11 cellular contexts compared by ENCODE assay signal in genomic region chr3:30612422-30613134, GRCh38. TPM values are rescaled to one million over a fixed set of nuclear protein-coding genes. Genes with fewer than 3 reads are reported as not detected.
DNase-seq lines count a peak whose midpoint lies in the region; ATAC-seq and TF ChIP-seq lines count a peak whose summit lies in the region.
"Had no signal": no experiment of that assay in that cellular context is flagged by ENCODE, and none has a peak within 500 bp of the region (broad histone marks: within the 10 kb centered on the region; RNA-seq: fewer than 3 reads in every experiment).

No MANE protein-coding gene starts in this region.

- POLR2A ChIA-PET in PC-9 (lab: Charles Lee; ENCODE audit: unreplicated experiment) (interaction anchor here (0.6 kb wide), 2 partner anchors 47 to 776 kb away, joined by 5 to 11 read pairs; no protein-coding TSS in a partner anchor), HEK293T (lab: Yijun Ruan, JAX) (no interaction called here)

- no peak for ATAC-seq in DND-41 (ENCODE audit: insufficient read depth, low read depth)
- ATAC-seq in HG02678 (IDR thresholded peaks at IDR 0.05; ENCODE audit: unreplicated experiment): no peak

- H3K4me3 ChIP-seq in DND-41 (ENCODE audit: low read depth in 1 of 2, low read length in 2 of 2) (no peak overlapping the region), PC-9 (no peak overlapping the region), spleen (peak overlapping the region in 5 of 8 donors; percentile 13 to 88 (median 14))

- no peaks in the 10 kb centered on the region for H3F3A ChIP-seq in PC-9 (ENCODE audit: insufficient read depth, low read depth)

- H3K4me2 ChIP-seq in DND-41 (ENCODE audit: insufficient read depth, low read length): peak overlapping the region; percentile 70
- H3K4me2 ChIP-seq in PC-9: peak overlapping the region; percentile 18; the same call in 1 of the 2 replicates

- no peak for DNase-seq in DND-41
- no peak for DNase-seq in PC-9
- no peak for DNase-seq in endothelial cell (ENCODE audit: low spot score)
- no peak for DNase-seq in spleen
- DNase-seq in mesothelial cell of epicardium (ENCODE audit: low spot score in 2 of 2, unreplicated experiment in 2 of 2): no peak
- DNase-seq in HEK293T (ENCODE audit: extremely low spot score): no peak
- DNase-seq in effector CD8-positive, alpha-beta T cell (lab: John Stamatoyannopoulos, UW): no peak
- DNase-seq: cerebellar nuclear complex, GF-D8 had no signal

- H2AFZ ChIP-seq in DND-41 (ENCODE audit: low read depth, low read length) (no peak overlapping the region), PC-9 (no peak overlapping the region)

- H3K4me1 Mint-ChIP-seq in endothelial cell (ENCODE audit: unreplicated experiment): peaks cover 69% of the 10 kb centered on the region
- peaks cover 17% of the 10 kb centered on the region for H3K4me1 Mint-ChIP-seq in mesothelial cell of epicardium

- TF ChIP-seq CTCF in DND-41 (IDR thresholded peaks at IDR 0.05; ENCODE audit: borderline replicate concordance, extremely low read depth, low read length, poor library complexity, severe bottlenecking): no peak
- no peak for TF ChIP-seq CTCF in PC-9 (conservative IDR thresholded peaks at IDR 0.05)
- no peak for TF ChIP-seq CTCF in endothelial cell (IDR thresholded peaks at IDR 0.05; ENCODE audit: unreplicated experiment)
- no peak for TF ChIP-seq CTCF in spleen (IDR thresholded peaks at IDR 0.05 in 8 of 11, conservative IDR thresholded peaks at IDR 0.05 in 3 of 11)
- no peak for TF ChIP-seq CTCF in mesothelial cell of epicardium (IDR thresholded peaks at IDR 0.05; ENCODE audit: unreplicated experiment)

- H3K36me3 ChIP-seq in DND-41 (ENCODE audit: insufficient read depth, low read length) (peaks cover 4% of the 10 kb centered on the region; the same call in 1 of the 2 replicates), PC-9 (ENCODE audit: low read depth) (no peaks in the 10 kb centered on the region), spleen (no peaks in the 10 kb centered on the region)

- H3K9me3 ChIP-seq in DND-41 (ENCODE audit: insufficient read depth, low read length, severe bottlenecking) (no peaks in the 10 kb centered on the region), PC-9 (ENCODE audit: insufficient read depth, low read depth) (no peaks in the 10 kb centered on the region), spleen (no peaks in the 10 kb centered on the region)

- H3K9ac ChIP-seq in DND-41 (ENCODE audit: low read depth, low read length): no peak overlapping the region

- H3K79me2 ChIP-seq in DND-41 (ENCODE audit: insufficient read depth, low read length): peaks cover 99% of the 10 kb centered on the region
- peaks cover 77% of the 10 kb centered on the region for H3K79me2 ChIP-seq in PC-9 (ENCODE audit: low read depth)

- no peaks in the 10 kb centered on the region for H3K9me2 ChIP-seq in PC-9 (ENCODE audit: insufficient read depth)

- no peak for TF ChIP-seq POLR2A in spleen (IDR thresholded peaks at IDR 0.05)

- H3K27ac Mint-ChIP-seq in endothelial cell (ENCODE audit: unreplicated experiment) (no peak overlapping the region), mesothelial cell of epicardium (no peak overlapping the region)
- H3K27ac Mint-ChIP-seq: progenitor cell of endocrine pancreas had no signal

- peaks cover 76% of the 10 kb centered on the region for H3K4me1 ChIP-seq in DND-41 (ENCODE audit: insufficient read depth, low read length)
- H3K4me1 ChIP-seq in PC-9 (replicated peaks; ENCODE audit: insufficient read depth): peaks cover 21% of the 10 kb centered on the region
- peaks cover 68 to 98% (median 86%) of the 10 kb centered on the region in 6 donors for H3K4me1 ChIP-seq in spleen

- BruUV-seq in PC-9 (replicated peaks; lab: Mats Ljungman, UMichigan): no TSS peak

- peaks cover 12% of the 10 kb centered on the region for H3K36me3 Mint-ChIP-seq in endothelial cell (ENCODE audit: low read depth, unreplicated experiment)
- H3K36me3 Mint-ChIP-seq in mesothelial cell of epicardium: no peaks in the 10 kb centered on the region

- CTCF ChIA-PET in PC-9 (lab: Charles Lee): interaction anchor here (0.6 kb wide), 1 partner anchor 568 kb away, joined by 6 read pairs; no protein-coding TSS in a partner anchor
- CTCF ChIA-PET in HEK293T (lab: Yijun Ruan, JAX): interaction anchor here (0.6 kb wide), 1 partner anchor 8 kb away, joined by 3 read pairs; no protein-coding TSS in a partner anchor

- H4K20me1 ChIP-seq in DND-41 (ENCODE audit: insufficient read depth, low read length) (peaks cover 39% of the 10 kb centered on the region; the same call in 1 of the 2 replicates), PC-9 (ENCODE audit: insufficient read depth) (no peaks in the 10 kb centered on the region)

- intact Hi-C loops in PC-9 (cut with micrococcal nuclease; ENCODE audit: unreplicated experiment) (no loop called here), spleen (cut with DNase I; ENCODE audit: low total_unique reads) (loop anchor here (10.0 kb wide), 1 partner anchor 52 kb away; no protein-coding TSS in a partner anchor)

- H3K27me3 Mint-ChIP-seq in endothelial cell (ENCODE audit: unreplicated experiment) (peaks cover 6% of the 10 kb centered on the region), mesothelial cell of epicardium (ENCODE audit: low read depth) (no peaks in the 10 kb centered on the region)
- H3K27me3 Mint-ChIP-seq: progenitor cell of endocrine pancreas had no signal

- H3K27ac ChIP-seq in DND-41 (ENCODE audit: low read length): peak overlapping the region; percentile 59
- H3K27ac ChIP-seq in PC-9: no peak overlapping the region
- peak overlapping the region in 7 of 8 donors; percentile 97 to 100 (median 100) for H3K27ac ChIP-seq in spleen

- H3K9me3 Mint-ChIP-seq in endothelial cell (ENCODE audit: unreplicated experiment) (no peaks in the 10 kb centered on the region), mesothelial cell of epicardium (no peaks in the 10 kb centered on the region)

- H3K4me3 Mint-ChIP-seq in endothelial cell (ENCODE audit: unreplicated experiment) (peak overlapping the region; percentile 61), mesothelial cell of epicardium (no peak overlapping the region)

- H3K27me3 ChIP-seq in DND-41 (ENCODE audit: insufficient read depth, low read length, poor library complexity): no peaks in the 10 kb centered on the region
- H3K27me3 ChIP-seq in PC-9 (ENCODE audit: insufficient read depth, low read depth): no peaks in the 10 kb centered on the region
- no peaks in the 10 kb centered on the region for H3K27me3 ChIP-seq in spleen (replicated peaks in 1 of 7)

- 40 to 74% (median 42%) methylated on average over 3 of the region's 3 CpGs for WGBS in spleen, 5 donors

TF ChIP-seq in HEK293T, 16 proteins besides CTCF, POLR2A, EP300 and RAD21:
- TF ChIP-seq FOXM1 (IDR thresholded peaks at IDR 0.05; ENCODE audit: borderline replicate concordance) (no peak), CTBP1 (IDR thresholded peaks at IDR 0.05; ENCODE audit: borderline replicate concordance) (no peak), SUZ12 (IDR thresholded peaks at IDR 0.05) (no peak), PKNOX1 (IDR thresholded peaks at IDR 0.05) (no peak), ELF4 (IDR thresholded peaks at IDR 0.05) (no peak), SP1 (IDR thresholded peaks at IDR 0.05) (no peak), L3MBTL2 (conservative IDR thresholded peaks at IDR 0.05) (no peak), LEF1 (IDR thresholded peaks at IDR 0.05; ENCODE audit: borderline replicate concordance) (no peak)

RNA-seq across cellular contexts. Expression of gene TGFBR2, which starts 6.2 kb away (rescaled TPM):
- total RNA-seq in PC-9 (2021) (26.4 and 33.6 TPM in 2 replicates), endothelial cell (ENCODE audit: unreplicated experiment) (68.7 TPM), spleen (100 to 1,000 TPM; 163 to 322 (median 277) TPM), mesothelial cell of epicardium (14.6 to 15.8 TPM (median 15.6 TPM) in 3 replicates)
- polyA plus RNA-seq in spleen: 10 to 100 TPM; 18.2 to 45.6 (median 33.7) TPM

Comparison
In these comparisons a context has a peak if more than half of its experiments do, and no peak if none do; other contexts are left out.
1. H3K4me3 ChIP-seq: peak in spleen (5 of 8); none in DND-41 (0 of 2) and PC-9 (single experiment).